In genomic region chr2:37713258-37713700, GRCh38 we compare ENCODE assay signal across 11 cellular contexts. TPM values are rescaled to one million over a fixed set of nuclear protein-coding genes. Genes with fewer than 3 reads are reported as not detected.
DNase-seq lines count a peak whose midpoint lies in the region; ATAC-seq and TF ChIP-seq lines count a peak whose summit lies in the region.
"Had no signal": no experiment of that assay in that cellular context is flagged by ENCODE, and none has a peak within 500 bp of the region (broad histone marks: within the 10 kb centered on the region; RNA-seq: fewer than 3 reads in every experiment).

No MANE protein-coding gene starts in this region.

- H3K27ac Mint-ChIP-seq in HFFc6 (peak overlapping the region; percentile 85), T-cell (peak overlapping the region; percentile 41 to 74)
- H3K27ac Mint-ChIP-seq: GM23338 had no signal

- H3K9me3 Mint-ChIP-seq in HFFc6 (peaks cover 19% of the 10 kb centered on the region), T-cell (peaks cover 0 to 17% (median 3%) of the 10 kb centered on the region in 3 donors)

- TF ChIP-seq CTCF in HFFc6 (IDR thresholded peaks at IDR 0.05) (no peak; the same call in 1 of the 2 replicates), fibroblast of pulmonary artery (IDR thresholded peaks at IDR 0.05; ENCODE audit: low read length, missing control alignments) (no peak)

- H3K4me3 Mint-ChIP-seq in HFFc6 (peak overlapping the region; percentile 82), T-cell (no peak overlapping the region)
- H3K4me3 Mint-ChIP-seq: GM23338 had no signal

- no peak for ATAC-seq in T-cell (replicated peaks in 1 of 4)
- no peak for ATAC-seq in left ventricle myocardium superior
- ATAC-seq: GM23338 had no signal

- DNase-seq in AG08395 (ENCODE audit: low spot score) (peak; percentile 83), HFFc6 (peak; percentile 89), T-cell (no peak), fibroblast of pulmonary artery (ENCODE audit: low read depth) (peak; percentile 87), cortex of kidney (lab: John Stamatoyannopoulos, UW) (no peak), SHP77 (lab: John Stamatoyannopoulos, UW) (no peak), NCI-H1105 (lab: John Stamatoyannopoulos, UW) (no peak), left ventricle myocardium superior (no peak)
- DNase-seq: erythroblast, transverse colon had no signal

- H3K4me1 Mint-ChIP-seq in HFFc6 (ENCODE audit: low read depth) (peaks cover 62% of the 10 kb centered on the region), T-cell (peaks cover 33 to 41% (median 36%) of the 10 kb centered on the region in 3 donors)

- intact Hi-C loops in left ventricle myocardium superior (cut with micrococcal nuclease): no loop called here

- H3K27me3 Mint-ChIP-seq in HFFc6 (ENCODE audit: insufficient read depth) (no peaks in the 10 kb centered on the region; the same call in 1 of the 2 replicates), T-cell (peaks cover 0 to 3% of the 10 kb centered on the region in 2 donors)

- POLR2A ChIA-PET in T-cell (lab: Charles Lee): interaction anchor here in 1 of 2 donors (0.6 kb wide), 1 partner anchor 21 kb away, joined by 5 read pairs; no protein-coding TSS in a partner anchor

- CTCF ChIA-PET in T-cell (lab: Charles Lee): no interaction called here

- peaks cover 29% of the 10 kb centered on the region for H3K36me3 Mint-ChIP-seq in HFFc6 (ENCODE audit: low read depth)
- H3K36me3 Mint-ChIP-seq in T-cell: peaks cover 6% of the 10 kb centered on the region

- no peak overlapping the region for H3K4me3 ChIP-seq in fibroblast of pulmonary artery (replicated peaks; ENCODE audit: low read depth, low read length)
- H3K4me3 ChIP-seq: GM23338, transverse colon had no signal

RNA-seq across cellular contexts. Expression of gene CDC42EP3, which starts 41.8 kb away (rescaled TPM):
- 100 to 1,000 TPM; 159 to 248 (median 201) TPM for total RNA-seq in HFFc6 (2021; fragmentation: NEBNext Ultra II Directional; extraction: Animal tissue kit (Norgen Biotek cat#: 25700))
- total RNA-seq in T-cell (10 to 100 TPM; 30.0 to 60.3 (median 37.6) TPM), left ventricle myocardium superior (89.5 TPM)

Comparison
In these comparisons a context has a peak if more than half of its experiments do, and no peak if none do; other contexts are left out.
1. DNase-seq: peak in AG08395 (single experiment), HFFc6 (single experiment) and fibroblast of pulmonary artery (single experiment); none in T-cell (0 of 34), cortex of kidney (single experiment), SHP77 (0 of 2), NCI-H1105 (single experiment) and left ventricle myocardium superior (single experiment).